ENCODE assay signal across 8 cellular contexts in the genomic region with DNA sequence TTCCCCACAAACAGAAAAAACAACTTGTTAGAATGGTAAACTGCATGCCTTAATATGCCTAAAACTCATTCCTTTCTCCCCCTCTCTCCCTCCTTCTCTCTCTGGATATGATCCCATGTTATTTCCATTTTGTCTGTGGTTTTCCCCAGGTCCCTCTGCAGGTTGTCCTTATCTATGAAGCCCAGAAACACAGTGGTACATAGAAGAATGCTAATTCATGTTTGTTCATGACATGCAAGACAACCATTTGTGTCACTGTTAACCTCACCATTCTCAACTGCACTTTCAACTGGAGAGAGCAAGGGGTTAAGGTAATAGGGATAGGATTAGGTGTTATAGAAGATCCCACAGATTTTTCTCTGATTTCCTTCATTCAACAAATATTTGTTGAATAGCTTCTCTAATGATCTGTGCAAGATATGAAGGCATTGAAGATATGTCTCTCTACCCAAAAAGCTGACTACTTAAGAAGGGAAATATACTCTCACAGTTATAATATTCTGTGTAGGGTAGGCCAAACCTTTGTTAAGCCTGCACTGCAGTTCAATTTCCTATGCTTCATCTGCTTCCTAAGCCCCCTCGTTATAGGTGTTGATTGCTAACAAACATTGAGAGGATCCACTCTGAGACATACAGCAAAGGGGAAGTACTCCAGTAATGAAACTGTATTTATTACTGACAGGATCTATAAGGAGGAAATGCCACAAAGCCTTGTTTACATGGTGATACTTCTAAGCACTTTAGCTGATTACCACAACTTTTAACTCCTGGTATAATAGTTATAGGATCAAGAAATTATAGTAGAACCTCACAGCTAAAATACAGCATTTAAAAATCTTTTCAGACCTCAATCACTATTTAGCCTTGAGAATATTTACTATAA.
A peak's percentile ranks its signal among the peaks of the same experiment; 100 is the strongest.
DNase-seq lines count a peak whose midpoint lies in the region; ATAC-seq and TF ChIP-seq lines count a peak whose summit lies in the region.

No MANE protein-coding gene starts in this region.

- no peak overlapping the region for H3K27ac ChIP-seq in DND-41 (ENCODE audit: low read length)

- DNase-seq in DND-41 (no peak), T-helper 17 cell (no peak), medulla oblongata (ENCODE audit: extremely low spot score) (no peak), ACHN (no peak), SW 1271 (lab: John Stamatoyannopoulos, UW) (no peak), nucleus accumbens (lab: John Stamatoyannopoulos, UW) (no peak)

- H3K9ac ChIP-seq in DND-41 (ENCODE audit: low read depth, low read length), result no peak overlapping the region

- peaks cover 2% of the 10 kb centered on the region for H3K36me3 Mint-ChIP-seq in T-helper 17 cell (ENCODE audit: low read depth)

- no peak for TF ChIP-seq CTCF in DND-41 (IDR thresholded peaks at IDR 0.05; ENCODE audit: borderline replicate concordance, extremely low read depth, low read length, poor library complexity, severe bottlenecking)

- no peaks in the 10 kb centered on the region for H3K4me1 ChIP-seq in DND-41 (ENCODE audit: insufficient read depth, low read length)

- peaks cover 34% of the 10 kb centered on the region for H3K4me1 Mint-ChIP-seq in T-helper 17 cell

- H3K9me3 ChIP-seq in DND-41 (ENCODE audit: insufficient read depth, low read length, severe bottlenecking) (no peaks in the 10 kb centered on the region), T-helper 17 cell (ENCODE audit: control insufficient read depth, low read length, poor library complexity, severe bottlenecking) (no peaks in the 10 kb centered on the region)

- ATAC-seq in DND-41 (ENCODE audit: insufficient read depth, low read depth) (peak; percentile 19; the same call in 1 of the 3 replicates), GM19455 (IDR thresholded peaks at IDR 0.05; ENCODE audit: unreplicated experiment) (peak; percentile 78), HG03135 (IDR thresholded peaks at IDR 0.05; ENCODE audit: unreplicated experiment) (peak; percentile 81), T-helper 17 cell (peak; percentile 49)

- H2AFZ ChIP-seq in DND-41 (ENCODE audit: low read depth, low read length), result no peak overlapping the region

- H3K4me3 Mint-ChIP-seq in T-helper 17 cell, result no peak overlapping the region

- H3K27me3 Mint-ChIP-seq in T-helper 17 cell, result no peaks in the 10 kb centered on the region

- H3K4me3 ChIP-seq in DND-41 (ENCODE audit: low read depth in 1 of 2, low read length in 2 of 2), result no peak overlapping the region

- no peaks in the 10 kb centered on the region for H3K27me3 ChIP-seq in DND-41 (ENCODE audit: insufficient read depth, low read length, poor library complexity)

- peak overlapping the region; percentile 53 for H3K27ac Mint-ChIP-seq in T-helper 17 cell

- no peak overlapping the region for H3K4me2 ChIP-seq in DND-41 (ENCODE audit: insufficient read depth, low read length)

- in situ Hi-C loops in ACHN (cut with HindIII; ENCODE audit: low pct_ligation_motif_present, low pct_unique_long_range_greater_than_20kb, low sequenced_read_pairs), result no loop called here

- peaks cover 18% of the 10 kb centered on the region for H4K20me1 ChIP-seq in DND-41 (ENCODE audit: insufficient read depth, low read length)

- peaks cover 91% of the 10 kb centered on the region for H3K79me2 ChIP-seq in DND-41 (ENCODE audit: insufficient read depth, low read length)

- peaks cover 3% of the 10 kb centered on the region; the same call in 1 of the 2 replicates for H3K36me3 ChIP-seq in DND-41 (ENCODE audit: insufficient read depth, low read length)

Comparison
In these comparisons a context has a peak if more than half of its experiments do, and no peak if none do; other contexts are left out.
1. ATAC-seq: peak in every context shown above with its lines; median percentile 81 in HG03135; 78 in GM19455; 49 in T-helper 17 cell; 19 in DND-41.